8 cellular contexts compared by ENCODE assay signal in the genomic region with DNA sequence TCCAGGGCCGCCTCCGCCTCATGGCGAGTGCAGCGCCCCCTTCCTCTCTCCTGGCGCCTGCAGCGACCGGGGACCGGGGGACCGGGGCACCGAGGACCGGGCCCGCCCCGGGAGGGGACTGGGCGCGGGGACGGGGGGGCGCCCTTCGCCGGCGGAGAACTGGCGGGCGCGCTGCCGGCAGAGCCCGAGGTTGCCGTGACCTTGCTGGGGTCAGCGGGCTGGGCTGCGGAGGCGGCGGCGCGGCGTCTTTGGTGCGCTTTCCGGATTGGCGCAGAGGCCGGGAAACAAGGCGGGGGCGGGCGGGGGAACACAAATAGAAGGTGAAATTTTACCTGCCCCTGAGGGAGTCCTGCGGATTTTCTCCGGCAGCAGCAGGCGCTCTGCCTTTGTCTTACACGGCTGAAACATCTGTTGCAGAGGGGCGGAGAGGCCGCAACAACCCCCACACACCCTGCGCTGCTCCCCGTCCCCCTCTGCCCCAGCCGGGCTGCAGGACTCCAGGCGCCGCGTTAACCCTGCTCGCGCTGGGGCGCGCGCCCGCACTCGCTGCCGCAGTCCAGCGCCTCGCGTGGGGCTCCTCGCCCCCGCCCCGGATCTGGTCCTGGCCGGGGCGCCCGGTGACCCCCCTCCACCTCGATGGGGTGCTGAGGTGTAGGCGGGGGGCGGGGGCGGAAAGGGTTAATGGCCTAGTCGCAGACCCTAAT. TPM values are rescaled to one million over a fixed set of nuclear protein-coding genes. Genes with fewer than 3 reads are reported as not detected.
A peak's percentile ranks its signal among the peaks of the same experiment; 100 is the strongest.
DNase-seq lines count a peak whose midpoint lies in the region; ATAC-seq and TF ChIP-seq lines count a peak whose summit lies in the region.

No MANE protein-coding gene starts in this region.

- peak overlapping the region; percentile 29 to 56 for H3K4me3 ChIP-seq in CD4-positive, alpha-beta memory T cell (ENCODE audit: low read length in 2 of 2)
- H3K4me3 ChIP-seq in uterus = peak overlapping the region; percentile 48 to 50

- POLR2A ChIA-PET in CD4-positive, alpha-beta memory T cell (lab: Charles Lee; ENCODE audit: partially characterized antibody) = interaction anchor here (0.9 to 1.5 kb wide), 4 partner anchors 10 to 66 kb away, joined by 3 to 5 read pairs (median 4); partner anchors contain the start of gene SREBF1

- peak; percentile 55 to 71 (median 61) for DNase-seq in CD4-positive, alpha-beta memory T cell
- peak; percentile 98 for DNase-seq in NCI-H82 (lab: John Stamatoyannopoulos, UW)
- peak; percentile 54 for DNase-seq in activated gamma-delta T cell treated with Interleukin-2 at 50 U/mL for 16 hours
- DNase-seq in head of caudate nucleus = peak in 41 of 42 donors; percentile 40 to 88 (median 69)
- DNase-seq in osteocyte (ENCODE audit: extremely low spot score, unreplicated experiment) = no peak
- peak; percentile 73 to 76 for DNase-seq in uterus

- H3K27ac Mint-ChIP-seq in CD4-positive, alpha-beta memory T cell = peak overlapping the region in 3 of 7 donors; percentile 20 to 42 (median 35)
- no peak overlapping the region for H3K27ac Mint-ChIP-seq in osteocyte (ENCODE audit: unreplicated experiment)

- H3K4me1 ChIP-seq in CD4-positive, alpha-beta memory T cell (ENCODE audit: insufficient read depth, low read length) = peaks cover 18% of the 10 kb centered on the region
- peaks cover 7 to 39% of the 10 kb centered on the region in 2 donors for H3K4me1 ChIP-seq in uterus

- ATAC-seq in HG02610 (IDR thresholded peaks at IDR 0.05; ENCODE audit: unreplicated experiment) = peak; percentile 32
- no peak for ATAC-seq in HG03565 (IDR thresholded peaks at IDR 0.05; ENCODE audit: unreplicated experiment)

- H3K27me3 Mint-ChIP-seq in CD4-positive, alpha-beta memory T cell = no peaks in the 10 kb centered on the region
- no peaks in the 10 kb centered on the region for H3K27me3 Mint-ChIP-seq in osteocyte (ENCODE audit: unreplicated experiment)

- H3K9me3 Mint-ChIP-seq in CD4-positive, alpha-beta memory T cell = no peaks in the 10 kb centered on the region
- H3K9me3 Mint-ChIP-seq in osteocyte (ENCODE audit: unreplicated experiment) = no peaks in the 10 kb centered on the region

- peak in 1 of 2 donors; percentile 20 for TF ChIP-seq POLR2A in uterus (IDR thresholded peaks at IDR 0.05)

- H3K27me3 ChIP-seq in CD4-positive, alpha-beta memory T cell (ENCODE audit: insufficient read depth, low read length) = no peaks in the 10 kb centered on the region
- H3K27me3 ChIP-seq in uterus = no peaks in the 10 kb centered on the region

- H3K36me3 Mint-ChIP-seq in CD4-positive, alpha-beta memory T cell = no peaks in the 10 kb centered on the region
- H3K36me3 Mint-ChIP-seq in osteocyte (ENCODE audit: unreplicated experiment) = no peaks in the 10 kb centered on the region

- H3K4me1 Mint-ChIP-seq in CD4-positive, alpha-beta memory T cell = peaks cover 5 to 23% (median 16%) of the 10 kb centered on the region in 4 donors
- peaks cover 53% of the 10 kb centered on the region for H3K4me1 Mint-ChIP-seq in osteocyte (ENCODE audit: unreplicated experiment)

- no peaks in the 10 kb centered on the region for H3K9me3 ChIP-seq in CD4-positive, alpha-beta memory T cell (ENCODE audit: control insufficient read depth in 1 of 2, low read length in 2 of 2)
- no peaks in the 10 kb centered on the region for H3K9me3 ChIP-seq in uterus

- no peak overlapping the region for H3K27ac ChIP-seq in CD4-positive, alpha-beta memory T cell (ENCODE audit: low read depth, low read length)
- H3K27ac ChIP-seq in uterus = peak overlapping the region; percentile 91 to 94

- TF ChIP-seq CTCF in osteocyte (IDR thresholded peaks at IDR 0.05) (peak; percentile 47), uterus (IDR thresholded peaks at IDR 0.05) (peak in 1 of 4 experiments; percentile 13)

- intact Hi-C loops in CD4-positive, alpha-beta memory T cell (cut with micrococcal nuclease) = loop anchor here (1.0 to 5.0 kb wide), 2 partner anchors 31 to 101 kb away; partner anchors contain the start of gene RAI1
- intact Hi-C loops in head of caudate nucleus (cut with DNase I) = loop anchor here (5.0 to 10.0 kb wide), 2 partner anchors 41 to 98 kb away; partner anchors contain the start of gene RAI1
- intact Hi-C loops in uterus (cut with DNase I; ENCODE audit: low total_unique reads) = loop anchor here (10.0 kb wide), 1 partner anchor 88 kb away; no protein-coding TSS in a partner anchor

- H3K4me3 Mint-ChIP-seq in CD4-positive, alpha-beta memory T cell = peak overlapping the region; percentile 86 to 92 (median 88)
- peak overlapping the region; percentile 68 for H3K4me3 Mint-ChIP-seq in osteocyte (ENCODE audit: unreplicated experiment)

- H3K36me3 ChIP-seq in CD4-positive, alpha-beta memory T cell (ENCODE audit: insufficient read depth, low read length) = no peaks in the 10 kb centered on the region
- no peaks in the 10 kb centered on the region for H3K36me3 ChIP-seq in uterus

- CTCF ChIA-PET in CD4-positive, alpha-beta memory T cell (lab: Charles Lee; ENCODE audit: partially characterized antibody) = no interaction called here

RNA-seq across cellular contexts. Expression of gene SREBF1, which starts 53.5 kb away (rescaled TPM):
- total RNA-seq in CD4-positive, alpha-beta memory T cell = 10 to 100 TPM in 1 of 2 experiments, 1 to 10 TPM in 1; 10.0 to 11.7 TPM
- 10 to 100 TPM in 1 of 2 donors, 1 to 10 TPM in 1; 5.0 to 15.5 TPM for polyA plus RNA-seq in CD4-positive, alpha-beta memory T cell
- total RNA-seq in osteocyte (78.0 and 86.9 TPM in 2 replicates), uterus (10 to 100 TPM; 24.8 to 94.6 (median 31.5) TPM)
